38 cellular contexts compared by ENCODE assay signal in genomic region chr5:68983959-68984358, GRCh38.
"Had no signal": no experiment of that assay in that cellular context is flagged by ENCODE, and none has a peak within 500 bp of the region (broad histone marks: within the 10 kb centered on the region; RNA-seq: fewer than 3 reads in every experiment).

No MANE protein-coding gene starts in this region.

- H3K36me3 Mint-ChIP-seq: activated CD8-positive, alpha-beta memory T cell treated with anti-CD3 and anti-CD28 coated beads, Interleukin-2, amount 10 ng/mL, durations not matched to agents 7 days and 5 days; activated naive CD4-positive, alpha-beta T cell treated with anti-CD3 and anti-CD28 coated beads, Interleukin-2, amount 10 ng/mL, durations not matched to agents 7 days and 5 days; activated naive CD8-positive, alpha-beta T cell; activated naive CD8-positive, alpha-beta T cell treated with anti-CD3 and anti-CD28 coated beads, Interleukin-2, amount 10 ng/mL, durations not matched to agents 7 days and 5 days; brain had no signal

- H3K4me3 Mint-ChIP-seq: activated CD4-positive, alpha-beta memory T cell treated with anti-CD3 and anti-CD28 coated beads, Interleukin-2, amount 10 ng/mL, durations not matched to agents 7 days and 5 days; activated CD4-positive, alpha-beta T cell treated with anti-CD3 and anti-CD28 coated beads for 36 hours; activated CD4-positive, alpha-beta T cell treated with anti-CD3 and anti-CD28 coated beads, Interleukin-2, amount 10 ng/mL, durations not matched to agents 7 days and 5 days; activated CD8-positive, alpha-beta memory T cell treated with anti-CD3 and anti-CD28 coated beads, Interleukin-2, amount 10 ng/mL, durations not matched to agents 7 days and 5 days; activated CD8-positive, alpha-beta T cell treated with anti-CD3 and anti-CD28 coated beads, Interleukin-2, amount 10 ng/mL, durations not matched to agents 7 days and 5 days; activated naive CD4-positive, alpha-beta T cell treated with anti-CD3 and anti-CD28 coated beads, Interleukin-2, amount 10 ng/mL, durations not matched to agents 7 days and 5 days; activated naive CD4-positive, alpha-beta T cell treated with anti-CD3 and anti-CD28 coated beads, Interleukin-2, amount 50 U/mL, for 24 hours; activated naive CD8-positive, alpha-beta T cell; activated naive CD8-positive, alpha-beta T cell treated with anti-CD3 and anti-CD28 coated beads, Interleukin-2, amount 10 ng/mL, durations not matched to agents 7 days and 5 days; activated naive CD8-positive, alpha-beta T cell treated with anti-CD3 and anti-CD28 coated beads, Interleukin-2, amount 50 U/mL, for 24 hours; activated T-cell treated with anti-CD3 and anti-CD28 coated beads, Interleukin-2, amount 50 U/mL, for 24 hours; brain; central memory CD8-positive, alpha-beta T cell; T-helper 1 cell treated with Interleukin-12 subunit alpha and Interleukin-12 subunit beta and Interleukin-4 antibody, amounts not matched to agents 30 μg/mL and 1 μg/mL, for 36 hours; T-helper 2 cell treated with Interferon-gamma antibody and Interleukin-4, amounts not matched to agents 5 μg/mL and 100 μg/mL, for 36 hours had no signal

- H3K9me3 ChIP-seq: ascending aorta had no signal

- H3K27ac ChIP-seq: ascending aorta, cardiac muscle cell had no signal

- ATAC-seq: activated CD4-positive, alpha-beta T cell treated with anti-CD3 and anti-CD28 coated beads for 36 hours; activated CD4-positive, CD25-positive, alpha-beta regulatory T cell treated with anti-CD3 and anti-CD28 coated beads, Interleukin-2, amount 50 U/mL, for 24 hours; activated CD8-positive, alpha-beta memory T cell treated with anti-CD3 and anti-CD28 coated beads, Interleukin-2, amount 10 ng/mL, durations not matched to agents 7 days and 5 days; activated CD8-positive, alpha-beta T cell treated with anti-CD3 and anti-CD28 coated beads, Interleukin-2, amount 10 ng/mL, durations not matched to agents 7 days and 5 days; activated naive CD8-positive, alpha-beta T cell treated with anti-CD3 and anti-CD28 coated beads, Interleukin-2, amount 50 U/mL, for 24 hours had no signal

- H3K27me3 Mint-ChIP-seq: activated naive CD4-positive, alpha-beta T cell treated with anti-CD3 and anti-CD28 coated beads, Interleukin-2, amount 10 ng/mL, durations not matched to agents 7 days and 5 days; activated naive CD8-positive, alpha-beta T cell treated with anti-CD3 and anti-CD28 coated beads, Interleukin-2, amount 50 U/mL, for 24 hours had no signal

- H3K4me1 ChIP-seq: ascending aorta had no signal

- H3K9me3 Mint-ChIP-seq: activated CD4-positive, alpha-beta memory T cell treated with anti-CD3 and anti-CD28 coated beads, Interleukin-2, amount 10 ng/mL, durations not matched to agents 7 days and 5 days; activated CD4-positive, alpha-beta T cell treated with anti-CD3 and anti-CD28 coated beads, Interleukin-2, amount 10 ng/mL, durations not matched to agents 7 days and 5 days; activated naive CD4-positive, alpha-beta T cell treated with anti-CD3 and anti-CD28 coated beads, Interleukin-2, amount 10 ng/mL, durations not matched to agents 7 days and 5 days; activated naive CD8-positive, alpha-beta T cell treated with anti-CD3 and anti-CD28 coated beads, Interleukin-2, amount 10 ng/mL, durations not matched to agents 7 days and 5 days; activated T-cell treated with anti-CD3 and anti-CD28 coated beads, Interleukin-2, amount 50 U/mL, for 24 hours; activated T-helper 2 cell treated with anti-CD3 and anti-CD28 coated beads, Interferon-gamma antibody, Interleukin-2, Interleukin-4, amounts not matched to agents 10 μg/mL and 5 μg/mL and 100 μg/mL, durations not matched to agents 14 hours and 24 hours and 36 hours; central memory CD8-positive, alpha-beta T cell; T-helper 1 cell treated with Interleukin-12 subunit alpha and Interleukin-12 subunit beta and Interleukin-4 antibody, amounts not matched to agents 30 μg/mL and 1 μg/mL, for 36 hours; T-helper 2 cell treated with Interferon-gamma antibody and Interleukin-4, amounts not matched to agents 5 μg/mL and 100 μg/mL, for 36 hours had no signal

- FAIRE-seq: bronchial epithelial cell, TTC549 had no signal

- H3K36me3 ChIP-seq: ascending aorta, cardiac muscle cell had no signal

- DNase-seq: activated CD4-positive, alpha-beta memory T cell treated with anti-CD3 and anti-CD28 coated beads, Interleukin-2, amount 10 ng/mL, durations not matched to agents 7 days and 5 days; activated CD4-positive, alpha-beta T cell treated with anti-CD3 and anti-CD28 coated beads for 1 hour; activated CD4-positive, alpha-beta T cell treated with anti-CD3 and anti-CD28 coated beads for 36 hours; activated CD4-positive, alpha-beta T cell treated with anti-CD3 and anti-CD28 coated beads for 48 hours; activated CD4-positive, alpha-beta T cell treated with anti-CD3 and anti-CD28 coated beads, Interleukin-2, amount 10 ng/mL, durations not matched to agents 7 days and 5 days; activated CD4-positive, alpha-beta T cell treated with anti-CD3 and anti-CD28 coated beads, Interleukin-2, amount 50 U/mL, for 48 hours; activated CD4-positive, CD25-positive, alpha-beta regulatory T cell; activated CD8-positive, alpha-beta memory T cell treated with anti-CD3 and anti-CD28 coated beads for 24 hours; activated CD8-positive, alpha-beta memory T cell treated with anti-CD3 and anti-CD28 coated beads, Interleukin-2, amount 10 ng/mL, durations not matched to agents 7 days and 5 days; activated CD8-positive, alpha-beta memory T cell treated with anti-CD3 and anti-CD28 coated beads, Interleukin-2, amount 50 U/mL, for 48 hours; activated CD8-positive, alpha-beta T cell treated with anti-CD3 and anti-CD28 coated beads, Interleukin-2, amount 10 ng/mL, durations not matched to agents 7 days and 5 days; activated effector memory CD4-positive, alpha-beta T cell treated with Interleukin-2 at 50 U/mL for 16 hours; activated gamma-delta T cell; activated naive CD4-positive, alpha-beta T cell treated with anti-CD3 and anti-CD28 coated beads, Interleukin-2, amount 10 ng/mL, durations not matched to agents 7 days and 5 days; activated naive CD4-positive, alpha-beta T cell treated with Interleukin-2 at 50 U/mL for 16 hours; activated naive CD8-positive, alpha-beta T cell treated with anti-CD3 and anti-CD28 coated beads, Interleukin-2, amount 10 ng/mL, durations not matched to agents 7 days and 5 days; activated naive CD8-positive, alpha-beta T cell treated with anti-CD3 and anti-CD28 coated beads, Interleukin-2, amount 50 U/mL, for 24 hours; activated T-cell treated with anti-CD3 and anti-CD28 coated beads, Interleukin-2, amount 50 U/mL, for 24 hours; activated T-cell treated with anti-CD3 and anti-CD28 coated beads, Interleukin-2, amount 50 U/mL, for 48 hours; amygdala; anterior cingulate cortex; caudate nucleus; cerebellar nuclear complex; T-helper 1 cell; T-helper 2 cell; T-helper 9 cell had no signal

- H3K27me3 ChIP-seq: ascending aorta, cardiac muscle cell had no signal

- H3K27ac Mint-ChIP-seq: activated CD4-positive, alpha-beta memory T cell treated with anti-CD3 and anti-CD28 coated beads, Interleukin-2, amount 10 ng/mL, durations not matched to agents 7 days and 5 days; activated CD4-positive, alpha-beta T cell treated with anti-CD3 and anti-CD28 coated beads for 36 hours; activated CD4-positive, alpha-beta T cell treated with anti-CD3 and anti-CD28 coated beads, Interleukin-2, amount 10 ng/mL, durations not matched to agents 7 days and 5 days; activated CD8-positive, alpha-beta memory T cell treated with anti-CD3 and anti-CD28 coated beads, Interleukin-2, amount 10 ng/mL, durations not matched to agents 7 days and 5 days; activated CD8-positive, alpha-beta T cell treated with anti-CD3 and anti-CD28 coated beads, Interleukin-2, amount 10 ng/mL, durations not matched to agents 7 days and 5 days; activated naive CD4-positive, alpha-beta T cell treated with anti-CD3 and anti-CD28 coated beads, Interleukin-2, amount 10 ng/mL, durations not matched to agents 7 days and 5 days; activated naive CD4-positive, alpha-beta T cell treated with anti-CD3 and anti-CD28 coated beads, Interleukin-2, amount 50 U/mL, for 24 hours; activated naive CD8-positive, alpha-beta T cell; activated naive CD8-positive, alpha-beta T cell treated with anti-CD3 and anti-CD28 coated beads, Interleukin-2, amount 10 ng/mL, durations not matched to agents 7 days and 5 days; activated naive CD8-positive, alpha-beta T cell treated with anti-CD3 and anti-CD28 coated beads, Interleukin-2, amount 50 U/mL, for 24 hours; activated T-cell treated with anti-CD3 and anti-CD28 coated beads, Interleukin-2, amount 50 U/mL, for 24 hours; activated T-helper 2 cell treated with anti-CD3 and anti-CD28 coated beads, Interferon-gamma antibody, Interleukin-2, Interleukin-4, amounts not matched to agents 10 μg/mL and 5 μg/mL and 100 μg/mL, durations not matched to agents 14 hours and 24 hours and 36 hours; T-helper 1 cell treated with Interleukin-12 subunit alpha and Interleukin-12 subunit beta and Interleukin-4 antibody, amounts not matched to agents 30 μg/mL and 1 μg/mL, for 36 hours; T-helper 2 cell treated with Interferon-gamma antibody and Interleukin-4, amounts not matched to agents 5 μg/mL and 100 μg/mL, for 36 hours had no signal

- H3K4me3 ChIP-seq: ascending aorta, cardiac muscle cell had no signal

- H3K4me1 Mint-ChIP-seq: activated CD4-positive, alpha-beta memory T cell treated with anti-CD3 and anti-CD28 coated beads, Interleukin-2, amount 10 ng/mL, durations not matched to agents 7 days and 5 days; activated CD4-positive, alpha-beta T cell treated with anti-CD3 and anti-CD28 coated beads for 36 hours; activated CD4-positive, alpha-beta T cell treated with anti-CD3 and anti-CD28 coated beads, Interleukin-2, amount 10 ng/mL, durations not matched to agents 7 days and 5 days; activated CD8-positive, alpha-beta memory T cell treated with anti-CD3 and anti-CD28 coated beads, Interleukin-2, amount 10 ng/mL, durations not matched to agents 7 days and 5 days; activated naive CD4-positive, alpha-beta T cell treated with anti-CD3 and anti-CD28 coated beads, Interleukin-2, amount 10 ng/mL, durations not matched to agents 7 days and 5 days; activated naive CD4-positive, alpha-beta T cell treated with anti-CD3 and anti-CD28 coated beads, Interleukin-2, amount 50 U/mL, for 24 hours; activated naive CD8-positive, alpha-beta T cell treated with anti-CD3 and anti-CD28 coated beads, Interleukin-2, amount 10 ng/mL, durations not matched to agents 7 days and 5 days; activated naive CD8-positive, alpha-beta T cell treated with anti-CD3 and anti-CD28 coated beads, Interleukin-2, amount 50 U/mL, for 24 hours; brain; central memory CD8-positive, alpha-beta T cell had no signal
